In genomic region chr2:237196866-237197618, GRCh38 we compare ENCODE assay signal across 9 cellular contexts.
A peak's percentile ranks its signal among the peaks of the same experiment; 100 is the strongest.
DNase-seq lines count a peak whose midpoint lies in the region; ATAC-seq and TF ChIP-seq lines count a peak whose summit lies in the region.
"Had no signal": no experiment of that assay in that cellular context is flagged by ENCODE, and none has a peak within 500 bp of the region (broad histone marks: within the 10 kb centered on the region; RNA-seq: fewer than 3 reads in every experiment).

No MANE protein-coding gene starts in this region.

- H3K27me3 ChIP-seq in WERI-Rb-1 (ENCODE audit: insufficient read depth, low read depth, severe bottlenecking) = peaks cover 38% of the 10 kb centered on the region

- no peak for ATAC-seq in HG02852 (IDR thresholded peaks at IDR 0.05; ENCODE audit: unreplicated experiment)
- ATAC-seq: HepG2 had no signal

- H3K36me3 ChIP-seq in WERI-Rb-1 = no peaks in the 10 kb centered on the region

- no peaks in the 10 kb centered on the region for H3K9me3 ChIP-seq in WERI-Rb-1 (ENCODE audit: severe bottlenecking)

- no peak overlapping the region for H3K4me3 ChIP-seq in WERI-Rb-1 (ENCODE audit: low read depth, low read length)

- no peak for TF ChIP-seq CTCF in WERI-Rb-1 (IDR thresholded peaks at IDR 0.05; ENCODE audit: low read depth, low read length)

- no peak overlapping the region for H3K27ac ChIP-seq in WERI-Rb-1

- DNase-seq in ELF-1 (ENCODE audit: low read depth, low spot score) (peak; percentile 40), NCI-H226 (peak; percentile 65), dermis blood vessel endothelial cell (peak; percentile 13), myocyte (ENCODE audit: low read depth) (peak; percentile 57), WERI-Rb-1 (no peak), NCI-H2227 treated with DMSO at 0.1 percent for 48 hours (lab: John Stamatoyannopoulos, UW) (no peak)
- no peak for DNase-seq in activated CD4-positive, CD25-positive, alpha-beta regulatory T cell (lab: John Stamatoyannopoulos, UW)

Comparison
In these comparisons a context has a peak if more than half of its experiments do, and no peak if none do; other contexts are left out.
1. DNase-seq: peak in ELF-1 (single experiment), NCI-H226 (single experiment), dermis blood vessel endothelial cell (single experiment) and myocyte (single experiment); none in WERI-Rb-1 (single experiment), NCI-H2227 treated with DMSO at 0.1 percent for 48 hours (single experiment) and activated CD4-positive, CD25-positive, alpha-beta regulatory T cell (0 of 4).